1 cellular context compared by ENCODE assay signal in the genomic region with DNA sequence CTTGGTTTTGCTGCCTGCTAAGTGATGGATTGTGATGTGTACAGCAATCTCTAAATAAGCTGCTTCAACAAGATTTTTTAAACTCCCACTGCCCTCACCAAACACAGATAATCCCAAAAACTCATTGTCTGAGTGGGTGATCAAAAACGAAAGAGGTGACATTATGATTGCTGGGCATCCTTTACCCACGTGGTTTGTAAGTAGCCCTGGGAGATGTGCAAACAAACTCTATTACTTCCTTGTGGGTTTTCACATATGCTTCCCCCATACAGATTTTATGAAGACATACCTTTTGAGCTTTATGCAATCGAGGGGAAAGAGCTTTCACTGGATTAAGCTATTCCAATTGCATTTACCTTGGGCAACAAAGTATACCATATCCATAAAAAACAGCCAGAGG.
TF ChIP-seq lines count a peak whose summit lies in the region.

No MANE protein-coding gene starts in this region.

TF ChIP-seq in K562, 482 proteins besides CTCF, POLR2A, EP300 and RAD21 (continued from another document):
- TF ChIP-seq CREB5 (CRISPR knock-in tag; IDR thresholded peaks at IDR 0.05): no peak
- TF ChIP-seq, protein P1, sequence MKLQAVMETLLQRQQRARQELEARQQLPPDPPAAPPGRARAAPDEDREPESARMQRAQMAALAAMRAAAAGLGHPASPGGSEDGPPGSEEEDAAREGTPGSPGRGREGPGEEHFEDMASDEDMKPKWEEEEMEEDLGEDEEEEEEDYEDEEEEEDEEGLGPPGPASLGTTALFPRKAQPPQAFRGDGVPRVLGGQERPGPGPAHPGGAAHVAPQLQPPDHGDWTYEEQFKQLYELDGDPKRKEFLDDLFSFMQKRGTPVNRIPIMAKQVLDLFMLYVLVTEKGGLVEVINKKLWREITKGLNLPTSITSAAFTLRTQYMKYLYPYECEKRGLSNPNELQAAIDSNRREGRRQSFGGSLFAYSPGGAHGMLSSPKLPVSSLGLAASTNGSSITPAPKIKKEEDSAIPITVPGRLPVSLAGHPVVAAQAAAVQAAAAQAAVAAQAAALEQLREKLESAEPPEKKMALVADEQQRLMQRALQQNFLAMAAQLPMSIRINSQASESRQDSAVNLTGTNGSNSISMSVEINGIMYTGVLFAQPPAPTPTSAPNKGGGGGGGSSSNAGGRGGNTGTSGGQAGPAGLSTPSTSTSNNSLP (IDR thresholded peaks at IDR 0.05; ENCODE audit: borderline replicate concordance, low read depth, low read length): no peak
- no peak for TF ChIP-seq LCOR (CRISPR knock-in tag; IDR thresholded peaks at IDR 0.05)
